ENCODE assay signal across 8 cellular contexts in the genomic region with DNA sequence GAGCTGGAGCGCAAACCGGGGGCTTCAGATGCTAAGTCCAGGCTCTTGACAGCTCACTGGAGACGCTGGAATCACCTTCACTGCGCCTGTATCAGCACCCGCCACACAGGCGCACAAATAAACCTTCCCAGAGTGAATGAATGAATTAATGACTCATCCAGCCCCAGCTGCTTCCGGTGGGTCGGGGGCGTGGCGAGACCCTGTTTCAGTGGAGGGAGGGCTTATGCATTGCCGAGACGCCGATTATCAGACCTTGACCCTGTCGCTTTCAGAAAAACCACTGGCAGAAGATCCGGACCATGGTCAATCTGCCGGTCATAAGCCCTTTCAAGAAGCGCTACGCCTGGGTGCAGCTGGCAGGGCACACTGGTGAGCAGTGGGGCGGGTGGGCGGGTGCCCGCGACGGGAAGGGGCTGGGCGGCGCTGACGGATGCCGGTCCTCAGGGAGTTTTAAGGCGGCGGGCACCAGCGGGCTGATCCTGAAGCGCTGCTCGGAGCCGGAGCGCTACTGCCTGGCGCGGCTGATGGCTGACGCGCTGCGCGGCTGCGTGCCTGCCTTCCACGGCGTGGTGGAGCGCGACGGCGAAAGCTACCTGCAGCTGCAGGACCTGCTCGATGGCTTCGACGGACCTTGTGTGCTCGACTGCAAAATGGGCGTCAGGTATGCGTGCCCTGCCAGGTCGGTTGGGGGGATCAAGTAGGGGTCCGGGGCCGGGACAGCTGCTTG. TPM values are rescaled to one million over a fixed set of nuclear protein-coding genes. Genes with fewer than 3 reads are reported as not detected.
DNase-seq lines count a peak whose midpoint lies in the region; ATAC-seq and TF ChIP-seq lines count a peak whose summit lies in the region.

No MANE protein-coding gene starts in this region.

- DNase-seq in activated CD4-positive, alpha-beta T cell treated with anti-CD3 and anti-CD28 coated beads for 1 hour: peak; percentile 19
- peak; percentile 21 for DNase-seq in fibroblast of villous mesenchyme (ENCODE audit: low read depth)
- DNase-seq in skeletal muscle cell (ENCODE audit: low read depth): no peak
- no peak for DNase-seq in NCI-H146 (lab: John Stamatoyannopoulos, UW)
- DNase-seq in AG08395 (ENCODE audit: low spot score): no peak

- ATAC-seq in GM18909 (IDR thresholded peaks at IDR 0.05; ENCODE audit: poor library complexity, unreplicated experiment) (peak; percentile 44), HG03025 (IDR thresholded peaks at IDR 0.05; ENCODE audit: low FRiP score, unreplicated experiment) (no peak), HG02623 (IDR thresholded peaks at IDR 0.05; ENCODE audit: unreplicated experiment) (no peak)

- TF ChIP-seq CTCF in fibroblast of villous mesenchyme (IDR thresholded peaks at IDR 0.05; ENCODE audit: insufficient read depth, low read depth, low read length): no peak

- H3K4me3 ChIP-seq in fibroblast of villous mesenchyme (ENCODE audit: low read depth, low read length) (peak overlapping the region; percentile 39), skeletal muscle cell (ENCODE audit: low read depth, low read length) (peak overlapping the region; percentile 34)

RNA-seq across cellular contexts. Expression of gene ITPKA, which starts 7.7 kb away (rescaled TPM):
- 0.86 and 1.6 TPM in 2 replicates for total RNA-seq in fibroblast of villous mesenchyme

RNA-seq across cellular contexts. Expression of gene LTK, which starts 12.3 kb away (rescaled TPM):
- total RNA-seq in fibroblast of villous mesenchyme: 0.86 and 1.6 TPM in 2 replicates

RNA-seq across cellular contexts. Expression of gene RPAP1, which starts 42.7 kb away (rescaled TPM):
- 14.8 and 26.8 TPM in 2 replicates for total RNA-seq in fibroblast of villous mesenchyme

RNA-seq across cellular contexts. Expression of gene TYRO3, which starts 57.7 kb away (rescaled TPM):
- 13.8 and 14.5 TPM in 2 replicates for total RNA-seq in fibroblast of villous mesenchyme

Comparison
In these comparisons a context has a peak if more than half of its experiments do, and no peak if none do; other contexts are left out.
1. DNase-seq: peak in activated CD4-positive, alpha-beta T cell treated with anti-CD3 and anti-CD28 coated beads for 1 hour (single experiment) and fibroblast of villous mesenchyme (single experiment); none in skeletal muscle cell (single experiment), NCI-H146 (single experiment) and AG08395 (single experiment).